In the genomic region with DNA sequence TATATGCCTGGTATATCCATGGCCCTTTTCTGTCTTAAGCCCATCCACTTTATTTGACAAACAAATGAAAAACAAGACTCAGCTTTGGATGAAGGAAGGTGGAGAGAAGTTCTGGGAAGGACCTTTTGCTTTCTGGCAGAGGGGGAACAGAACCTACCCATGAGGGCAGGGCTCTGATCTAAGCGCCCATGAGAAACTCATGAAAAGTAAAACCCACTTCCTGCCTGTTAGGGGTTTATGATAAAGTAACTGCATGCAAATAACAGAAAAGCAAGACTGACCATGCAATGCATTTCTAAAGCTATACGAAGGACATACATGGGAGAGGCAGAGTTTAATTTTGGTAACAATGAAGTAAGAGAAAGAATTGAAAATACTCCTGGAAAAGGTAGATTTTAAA, we compare ENCODE assay signal across 24 cellular contexts.
DNase-seq lines count a peak whose midpoint lies in the region; ATAC-seq and TF ChIP-seq lines count a peak whose summit lies in the region.
"Had no signal": no experiment of that assay in that cellular context is flagged by ENCODE, and none has a peak within 500 bp of the region (broad histone marks: within the 10 kb centered on the region; RNA-seq: fewer than 3 reads in every experiment).

No MANE protein-coding gene starts in this region.

- no peaks in the 10 kb centered on the region for H3K9me3 Mint-ChIP-seq in memory B cell
- no peaks in the 10 kb centered on the region for H3K9me3 Mint-ChIP-seq in activated T-cell treated with anti-CD3 and anti-CD28 coated beads, Interleukin-2, amount 50 U/mL, for 24 hours

- no peaks in the 10 kb centered on the region for H3K9me2 ChIP-seq in Loucy (replicated peaks; ENCODE audit: low read depth, low read length)

- H3K9me3 ChIP-seq in BLaER1 treated with 17β-estradiol and CSF1 and Interleukin-3, amounts not matched to agents 10 nM and 100 nM (replicated peaks in 1 of 11), result peaks cover 0 to 4% (median 0%) of the 10 kb centered on the region in 11 experiments; a peak in 2 of 22 replicates
- H3K9me3 ChIP-seq in Loucy (ENCODE audit: insufficient read depth, low read depth, low read length), result no peaks in the 10 kb centered on the region

- ATAC-seq in HG02759 (IDR thresholded peaks at IDR 0.05; ENCODE audit: unreplicated experiment), result peak; percentile 46
- peak; percentile 64 for ATAC-seq in memory B cell (ENCODE audit: low read depth)
- no peak for ATAC-seq in foreskin keratinocyte
- ATAC-seq in HG03159 (IDR thresholded peaks at IDR 0.05; ENCODE audit: unreplicated experiment), result no peak
- ATAC-seq: HCT116 had no signal

- peak overlapping the region; percentile 16 to 57 (median 38); a peak in 21 of 22 replicates for H3K4me2 ChIP-seq in BLaER1 treated with 17β-estradiol and CSF1 and Interleukin-3, amounts not matched to agents 10 nM and 100 nM
- peak overlapping the region; percentile 70 for H3K4me2 ChIP-seq in Loucy (ENCODE audit: low read depth, low read length, poor library complexity, severe bottlenecking)

- H3K27me3 Mint-ChIP-seq in memory B cell, result peaks cover 12% of the 10 kb centered on the region
- H3K27me3 Mint-ChIP-seq in activated T-cell treated with anti-CD3 and anti-CD28 coated beads, Interleukin-2, amount 50 U/mL, for 24 hours, result peaks cover 46% of the 10 kb centered on the region

- H3K36me3 ChIP-seq in BLaER1 treated with 17β-estradiol and CSF1 and Interleukin-3, amounts not matched to agents 10 nM and 100 nM, result no peaks in the 10 kb centered on the region
- no peaks in the 10 kb centered on the region for H3K36me3 ChIP-seq in Loucy (ENCODE audit: insufficient read depth, low read length)

- no peak overlapping the region for H3K27ac Mint-ChIP-seq in memory B cell
- H3K27ac Mint-ChIP-seq in activated T-cell treated with anti-CD3 and anti-CD28 coated beads, Interleukin-2, amount 50 U/mL, for 24 hours, result no peak overlapping the region

- H3K36me3 Mint-ChIP-seq in memory B cell, result no peaks in the 10 kb centered on the region
- H3K36me3 Mint-ChIP-seq in activated T-cell treated with anti-CD3 and anti-CD28 coated beads, Interleukin-2, amount 50 U/mL, for 24 hours (ENCODE audit: low read depth), result no peaks in the 10 kb centered on the region
- H3K36me3 Mint-ChIP-seq: IgD-negative memory B cell had no signal

- no peaks in the 10 kb centered on the region for H3F3A ChIP-seq in Loucy (ENCODE audit: low read depth)

- no peak overlapping the region for H3K27ac ChIP-seq in BLaER1 treated with 17β-estradiol and CSF1 and Interleukin-3, amounts not matched to agents 10 nM and 100 nM
- H3K27ac ChIP-seq in foreskin keratinocyte, result no peak overlapping the region
- H3K27ac ChIP-seq: RWPE1, SK-N-MC had no signal

- TF ChIP-seq CTCF in Loucy (conservative IDR thresholded peaks at IDR 0.05; ENCODE audit: low read length) (no peak), foreskin keratinocyte (conservative IDR thresholded peaks at IDR 0.05) (no peak)

- no peak overlapping the region for H2AFZ ChIP-seq in Loucy (ENCODE audit: low read length)

- H4K20me1 ChIP-seq in BLaER1 treated with 17β-estradiol and CSF1 and Interleukin-3, amounts not matched to agents 10 nM and 100 nM, result no peaks in the 10 kb centered on the region
- H4K20me1 ChIP-seq in Loucy (ENCODE audit: insufficient read depth, low read length, poor library complexity, severe bottlenecking), result no peaks in the 10 kb centered on the region

- H3K4me1 Mint-ChIP-seq in memory B cell, result peaks cover 25% of the 10 kb centered on the region
- peaks cover 10% of the 10 kb centered on the region for H3K4me1 Mint-ChIP-seq in activated T-cell treated with anti-CD3 and anti-CD28 coated beads, Interleukin-2, amount 50 U/mL, for 24 hours (ENCODE audit: low read depth)

- DNase-seq in memory B cell (ENCODE audit: low spot score in 2 of 2) (no peak), foreskin keratinocyte (no peak), midbrain (lab: John Stamatoyannopoulos, UW) (no peak)
- DNase-seq in activated T-cell treated with anti-CD3 and anti-CD28 coated beads, Interleukin-2, amount 50 U/mL, for 24 hours, result no peak
- DNase-seq: AML-193; DMS53; Karpas-422; NCI-H1048; NCI-H1436; NCI-H2029; NCI-H226; NCI-H510A treated with DMSO at 0.1 percent for 48 hours; NCI-H748 treated with DMSO at 0.1 percent for 48 hours; NK-92 treated with Interleukin-12 subunit alpha and Interleukin-12 subunit beta, amount 100 ng/mL, for 24 hours; SHP77 treated with DMSO at 0.1 percent for 48 hours; T-helper 2 cell had no signal

- H3K9ac ChIP-seq in BLaER1 treated with 17β-estradiol and CSF1 and Interleukin-3, amounts not matched to agents 10 nM and 100 nM, result no peak overlapping the region
- no peak overlapping the region for H3K9ac ChIP-seq in Loucy (ENCODE audit: low read depth, low read length, poor library complexity, severe bottlenecking)

- H3K4me3 ChIP-seq in BLaER1 treated with 17β-estradiol and CSF1 and Interleukin-3, amounts not matched to agents 10 nM and 100 nM, result no peak overlapping the region
- H3K4me3 ChIP-seq in Loucy (ENCODE audit: low read length, poor library complexity, severe bottlenecking), result no peak overlapping the region
- H3K4me3 ChIP-seq: SK-N-MC had no signal

- peaks cover 9 to 48% (median 38%) of the 10 kb centered on the region in 10 experiments for H3K4me1 ChIP-seq in BLaER1 treated with 17β-estradiol and CSF1 and Interleukin-3, amounts not matched to agents 10 nM and 100 nM
- H3K4me1 ChIP-seq in Loucy (ENCODE audit: insufficient read depth, low read length, poor library complexity, severe bottlenecking) (peaks cover 12% of the 10 kb centered on the region), foreskin keratinocyte (peaks cover 9% of the 10 kb centered on the region)

- no peaks in the 10 kb centered on the region for H3K27me3 ChIP-seq in BLaER1 treated with 17β-estradiol and CSF1 and Interleukin-3, amounts not matched to agents 10 nM and 100 nM
- no peaks in the 10 kb centered on the region for H3K27me3 ChIP-seq in Loucy (ENCODE audit: insufficient read depth, low read length, poor library complexity, severe bottlenecking)
- H3K27me3 ChIP-seq in foreskin keratinocyte, result peaks cover 48% of the 10 kb centered on the region

- H3K79me2 ChIP-seq in Loucy (ENCODE audit: insufficient read depth, low read length), result no peaks in the 10 kb centered on the region

- H3K4me3 Mint-ChIP-seq in memory B cell, result peak overlapping the region; percentile 25
- no peak overlapping the region for H3K4me3 Mint-ChIP-seq in activated T-cell treated with anti-CD3 and anti-CD28 coated beads, Interleukin-2, amount 50 U/mL, for 24 hours

Comparison
In these comparisons a context has a peak if more than half of its experiments do, and no peak if none do; other contexts are left out.
1. ATAC-seq: peak in HG02759 (single experiment) and memory B cell (single experiment); none in foreskin keratinocyte (single experiment) and HG03159 (single experiment).